ENCODE assay signal across 17 cellular contexts in the genomic region with DNA sequence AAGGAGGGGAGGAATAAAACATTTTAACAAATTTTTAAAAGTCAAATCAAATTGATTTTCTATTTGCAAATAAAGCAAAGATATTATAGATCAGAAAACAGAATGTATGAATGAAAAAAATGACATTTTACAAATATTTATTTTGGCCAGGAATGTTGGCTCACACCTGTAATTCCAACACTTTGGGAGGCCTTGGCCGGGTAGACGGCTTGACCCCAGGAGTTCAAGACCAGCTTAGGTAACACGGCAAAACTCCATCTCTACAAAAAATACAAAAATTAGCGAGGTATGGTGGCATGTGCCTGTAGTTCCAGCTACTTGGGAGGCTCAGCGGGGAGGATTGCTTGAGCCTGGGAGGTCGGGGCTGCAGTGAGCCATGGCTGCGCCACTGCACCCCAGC. TPM values are rescaled to one million over a fixed set of nuclear protein-coding genes. Genes with fewer than 3 reads are reported as not detected.
DNase-seq lines count a peak whose midpoint lies in the region; ATAC-seq and TF ChIP-seq lines count a peak whose summit lies in the region.
"Had no signal": no experiment of that assay in that cellular context is flagged by ENCODE, and none has a peak within 500 bp of the region (broad histone marks: within the 10 kb centered on the region; RNA-seq: fewer than 3 reads in every experiment).

No MANE protein-coding gene starts in this region.

- peaks cover 30% of the 10 kb centered on the region for H3K36me3 Mint-ChIP-seq in activated naive CD4-positive, alpha-beta T cell treated with anti-CD3 and anti-CD28 coated beads, Interleukin-2, amount 50 U/mL, for 24 hours
- peaks cover 17% of the 10 kb centered on the region for H3K36me3 Mint-ChIP-seq in progenitor cell of endocrine pancreas (ENCODE audit: insufficient read depth)

- no peak for TF ChIP-seq CTCF in ascending aorta (IDR thresholded peaks at IDR 0.05)
- TF ChIP-seq CTCF in progenitor cell of endocrine pancreas (IDR thresholded peaks at IDR 0.05; ENCODE audit: unreplicated experiment) = no peak
- TF ChIP-seq CTCF in PC-3 (conservative IDR thresholded peaks at IDR 0.05; ENCODE audit: low read depth, low read length) = no peak

- no TSS peak for BruUV-seq in PC-3 (replicated peaks; lab: Mats Ljungman, UMichigan)

- H3K79me2 ChIP-seq in PC-3 (ENCODE audit: low read length) = peaks cover 46% of the 10 kb centered on the region

- H3K27me3 ChIP-seq in ascending aorta (no peaks in the 10 kb centered on the region), PC-3 (ENCODE audit: low read length) (no peaks in the 10 kb centered on the region)
- H3K27me3 ChIP-seq: BLaER1 had no signal

- H3K4me1 Mint-ChIP-seq in activated naive CD4-positive, alpha-beta T cell treated with anti-CD3 and anti-CD28 coated beads, Interleukin-2, amount 50 U/mL, for 24 hours = peaks cover 50% of the 10 kb centered on the region
- peaks cover 8% of the 10 kb centered on the region for H3K4me1 Mint-ChIP-seq in progenitor cell of endocrine pancreas (ENCODE audit: low read depth)
- H3K4me1 Mint-ChIP-seq: GM23338 had no signal

- peaks cover 5 to 11% of the 10 kb centered on the region in 2 donors for H3K4me1 ChIP-seq in ascending aorta
- H3K4me1 ChIP-seq in PC-3 (ENCODE audit: insufficient read depth, low read length) = no peaks in the 10 kb centered on the region

- no peak for ATAC-seq in PC-3
- ATAC-seq: GM23338 had no signal

- CTCF ChIA-PET in PC-3 (lab: Charles Lee) = no interaction called here

- H3K4me3 ChIP-seq in ascending aorta = no peak overlapping the region
- H3K4me3 ChIP-seq in PC-3 (ENCODE audit: low read length) = no peak overlapping the region
- H3K4me3 ChIP-seq: BLaER1, GM23338 had no signal

- no peaks in the 10 kb centered on the region for H3F3A ChIP-seq in PC-3 (ENCODE audit: low read length, unreplicated experiment)

- H3K27ac Mint-ChIP-seq in activated naive CD4-positive, alpha-beta T cell treated with anti-CD3 and anti-CD28 coated beads, Interleukin-2, amount 50 U/mL, for 24 hours = peak overlapping the region; percentile 23
- peak overlapping the region; percentile 49 for H3K27ac Mint-ChIP-seq in progenitor cell of endocrine pancreas
- H3K27ac Mint-ChIP-seq: GM23338 had no signal

- H3K9me2 ChIP-seq in PC-3 (replicated peaks; ENCODE audit: low read length) = no peaks in the 10 kb centered on the region

- no peak overlapping the region for H3K9ac ChIP-seq in PC-3 (ENCODE audit: low read length)
- H3K9ac ChIP-seq: BLaER1 had no signal

- POLR2A ChIA-PET in PC-3 (lab: Charles Lee; ENCODE audit: unreplicated experiment) = no interaction called here

- H3K9me3 Mint-ChIP-seq in activated naive CD4-positive, alpha-beta T cell treated with anti-CD3 and anti-CD28 coated beads, Interleukin-2, amount 50 U/mL, for 24 hours = no peaks in the 10 kb centered on the region
- H3K9me3 Mint-ChIP-seq in progenitor cell of endocrine pancreas (ENCODE audit: low read depth) = no peaks in the 10 kb centered on the region
- H3K9me3 Mint-ChIP-seq: CD4-positive, alpha-beta memory T cell; GM23338 had no signal

- peak overlapping the region; percentile 49 to 74 for H3K27ac ChIP-seq in ascending aorta
- H3K27ac ChIP-seq in PC-3 (ENCODE audit: low read length) = no peak overlapping the region
- H3K27ac ChIP-seq: 22Rv1, BLaER1, HL-60 had no signal

- H3K9me3 ChIP-seq in ascending aorta (no peaks in the 10 kb centered on the region), PC-3 (ENCODE audit: low read length) (no peaks in the 10 kb centered on the region)
- H3K9me3 ChIP-seq: BLaER1 had no signal

- H3K27me3 Mint-ChIP-seq in activated naive CD4-positive, alpha-beta T cell treated with anti-CD3 and anti-CD28 coated beads, Interleukin-2, amount 50 U/mL, for 24 hours = no peaks in the 10 kb centered on the region
- H3K27me3 Mint-ChIP-seq in progenitor cell of endocrine pancreas = no peaks in the 10 kb centered on the region
- H3K27me3 Mint-ChIP-seq: CD4-positive, alpha-beta memory T cell had no signal

- no peaks in the 10 kb centered on the region for H4K20me1 ChIP-seq in PC-3 (ENCODE audit: low read length)

- no peak overlapping the region for H3K4me2 ChIP-seq in PC-3 (ENCODE audit: low read length)
- H3K4me2 ChIP-seq: BLaER1, GM23338 had no signal

- peaks cover 2 to 4% of the 10 kb centered on the region in 2 donors for H3K36me3 ChIP-seq in ascending aorta
- H3K36me3 ChIP-seq in PC-3 (ENCODE audit: low read depth, low read length) = peaks cover 21% of the 10 kb centered on the region; the same call in 1 of the 2 replicates

- H2AFZ ChIP-seq in PC-3 (ENCODE audit: low read length) = no peak overlapping the region
- H2AFZ ChIP-seq: GM23338 had no signal

- DNase-seq in activated naive CD4-positive, alpha-beta T cell treated with Interleukin-2 at 50 U/mL for 16 hours = no peak
- DNase-seq in ascending aorta (ENCODE audit: low spot score in 2 of 2) = no peak
- no peak for DNase-seq in progenitor cell of endocrine pancreas (ENCODE audit: low spot score, unreplicated experiment)
- no peak for DNase-seq in OCI-M1 (lab: John Stamatoyannopoulos, UW)
- DNase-seq in PC-3 = no peak
- no peak for DNase-seq in stimulated activated CD4-positive, alpha-beta T cell treated with anti-CD3 and anti-CD28 coated beads, Interleukin-15, amount 100 ng/mL, for 24 hours
- DNase-seq: CD4-positive, alpha-beta memory T cell; DMS153; DMS79; GDM1; HCEC 1CT had no signal

- H3K4me3 Mint-ChIP-seq in activated naive CD4-positive, alpha-beta T cell treated with anti-CD3 and anti-CD28 coated beads, Interleukin-2, amount 50 U/mL, for 24 hours = no peak overlapping the region
- no peak overlapping the region for H3K4me3 Mint-ChIP-seq in progenitor cell of endocrine pancreas (ENCODE audit: low read depth)
- H3K4me3 Mint-ChIP-seq: CD14-positive monocyte; CD4-positive, alpha-beta memory T cell; GM23338 had no signal

- intact Hi-C loops in ascending aorta (cut with DNase I) (loop anchor here (5.0 kb wide), 1 partner anchor 145 kb away; no protein-coding TSS in a partner anchor), PC-3 (cut with micrococcal nuclease) (no loop called here)

RNA-seq across cellular contexts. Expression of a gene that starts 18.2 kb away (rescaled TPM):
- total RNA-seq in ascending aorta (12.7 TPM), progenitor cell of endocrine pancreas (51.1 and 52.4 TPM in 2 replicates), PC-3 (2014; rRNA removed) (42.2 and 50.5 TPM in 2 replicates)

RNA-seq across cellular contexts. Expression of a gene that starts 18.4 kb away (rescaled TPM):
- total RNA-seq in ascending aorta = not detected
- 16.6 and 17.5 TPM in 2 replicates for total RNA-seq in progenitor cell of endocrine pancreas
- 1.2 and 3.4 TPM in 2 replicates for total RNA-seq in PC-3 (2014; rRNA removed)
